In the genomic region with DNA sequence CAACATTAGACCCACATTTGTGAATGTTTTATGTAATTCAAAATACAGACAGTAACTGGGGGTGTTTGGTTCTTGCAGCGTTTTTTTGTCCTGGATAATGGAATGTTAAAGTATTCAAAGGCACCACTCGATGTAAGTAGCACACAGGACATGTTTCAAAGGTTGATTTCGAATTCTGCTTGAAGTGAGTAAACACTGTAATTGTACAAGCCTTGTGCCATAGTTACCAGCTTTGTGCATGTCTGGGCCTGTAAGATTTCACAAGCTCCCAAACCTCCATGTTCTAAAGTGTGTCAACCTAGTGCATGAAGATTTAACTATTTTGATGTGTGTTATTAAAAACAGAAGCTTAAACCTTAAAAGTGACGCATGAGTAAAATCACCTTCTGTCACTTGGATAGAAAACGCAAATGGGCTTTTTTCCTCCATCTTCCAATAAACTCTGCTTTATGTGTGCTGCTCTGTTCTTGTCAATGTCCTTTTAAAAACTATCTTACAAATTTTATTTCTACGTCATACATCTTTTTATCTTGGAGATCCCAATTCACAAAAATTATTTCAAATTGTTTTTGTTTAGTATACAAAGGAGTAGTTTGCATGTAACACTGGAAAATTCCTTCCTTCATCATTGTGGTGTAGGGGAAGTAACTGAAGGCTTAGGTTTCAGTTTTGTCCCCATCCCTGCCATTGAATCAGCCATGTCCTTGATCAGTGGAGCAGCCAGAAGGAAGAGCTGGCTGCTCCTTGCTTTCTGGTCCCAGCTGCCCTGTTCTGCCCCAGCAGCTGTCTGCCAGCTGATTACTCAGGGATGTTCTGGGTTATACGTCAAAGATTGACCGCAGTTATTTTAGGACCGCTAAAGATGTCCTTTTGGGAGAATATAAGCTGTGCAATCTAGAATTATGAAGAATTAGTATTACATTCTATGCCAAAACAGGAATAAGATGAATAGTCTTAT, we compare ENCODE assay signal across 15 cellular contexts.
DNase-seq lines count a peak whose midpoint lies in the region; ATAC-seq and TF ChIP-seq lines count a peak whose summit lies in the region.
"Had no signal": no experiment of that assay in that cellular context is flagged by ENCODE, and none has a peak within 500 bp of the region (broad histone marks: within the 10 kb centered on the region; RNA-seq: fewer than 3 reads in every experiment).

No MANE protein-coding gene starts in this region.

- no peaks in the 10 kb centered on the region for H3K9me3 ChIP-seq in suprapubic skin
- no peaks in the 10 kb centered on the region for H3K9me3 ChIP-seq in CD4-positive, alpha-beta memory T cell (ENCODE audit: control insufficient read depth in 1 of 2, low read length in 2 of 2)
- H3K9me3 ChIP-seq: HAP-1 had no signal

- in situ Hi-C loops in ACHN (cut with HindIII; ENCODE audit: low pct_ligation_motif_present, low pct_unique_long_range_greater_than_20kb, low sequenced_read_pairs): no loop called here

- DNase-seq in NCI-H1436 (lab: John Stamatoyannopoulos, UW): peak; percentile 37
- no peak for DNase-seq in NCI-H1436 treated with DMSO at 0.1 percent for 48 hours (lab: John Stamatoyannopoulos, UW)
- DNase-seq in NCI-H345 treated with DMSO at 0.1 percent for 48 hours (lab: John Stamatoyannopoulos, UW; ENCODE audit: unreplicated experiment): peak; percentile 39
- DNase-seq in left kidney (ENCODE audit: low read depth, low spot score): peak; percentile 69
- DNase-seq in suprapubic skin (ENCODE audit: low spot score in 2 of 2): no peak
- no peak for DNase-seq in CD4-positive, alpha-beta memory T cell
- no peak for DNase-seq in ACHN
- DNase-seq: activated CD4-positive, alpha-beta memory T cell treated with anti-CD3 and anti-CD28 coated beads for 36 hours; CD8-positive, alpha-beta memory T cell; GDM1; stimulated activated CD4-positive, alpha-beta T cell treated with anti-CD3 and anti-CD28 coated beads, Interleukin-2, amount 100 ng/mL, for 24 hours had no signal

- CTCF ChIA-PET in CD4-positive, alpha-beta memory T cell (lab: Charles Lee; ENCODE audit: partially characterized antibody): no interaction called here

- no peaks in the 10 kb centered on the region for H3K36me3 Mint-ChIP-seq in CD4-positive, alpha-beta memory T cell
- H3K36me3 Mint-ChIP-seq: activated CD4-positive, alpha-beta memory T cell treated with anti-CD3 and anti-CD28 coated beads for 36 hours; CD8-positive, alpha-beta memory T cell had no signal

- 81% methylated on average over 9 of the region's 9 CpGs for WGBS in suprapubic skin

- H3K4me3 ChIP-seq in suprapubic skin: no peak overlapping the region
- H3K4me3 ChIP-seq in CD4-positive, alpha-beta memory T cell (ENCODE audit: low read length in 2 of 2): no peak overlapping the region
- H3K4me3 ChIP-seq: HAP-1 had no signal

- intact Hi-C loops in CD4-positive, alpha-beta memory T cell (cut with micrococcal nuclease): no loop called here

- TF ChIP-seq POLR2A in suprapubic skin (IDR thresholded peaks at IDR 0.05): no peak

- H3K9me3 Mint-ChIP-seq in CD4-positive, alpha-beta memory T cell: peaks cover 0 to 3% (median 0%) of the 10 kb centered on the region in 8 donors
- H3K9me3 Mint-ChIP-seq: activated CD4-positive, alpha-beta memory T cell treated with anti-CD3 and anti-CD28 coated beads for 36 hours; activated T-helper 1 cell treated with anti-CD3 and anti-CD28 coated beads, Interleukin-12 subunit alpha, Interleukin-12 subunit beta, Interleukin-2, Interleukin-4 antibody, amounts not matched to agents 30 ng/mL and 10 ng/mL and 1 ng/mL, durations not matched to agents 14 hours and 24 hours and 36 hours; CD8-positive, alpha-beta memory T cell; neural crest cell had no signal

- TF ChIP-seq CTCF in suprapubic skin (IDR thresholded peaks at IDR 0.05): no peak

- H3K27ac ChIP-seq in suprapubic skin: peak overlapping the region; percentile 61
- H3K27ac ChIP-seq in CD4-positive, alpha-beta memory T cell (ENCODE audit: low read depth, low read length): no peak overlapping the region

- ATAC-seq in GM18517 (IDR thresholded peaks at IDR 0.05; ENCODE audit: unreplicated experiment): no peak

- H3K4me1 Mint-ChIP-seq in CD4-positive, alpha-beta memory T cell: no peaks in the 10 kb centered on the region
- H3K4me1 Mint-ChIP-seq: CD8-positive, alpha-beta memory T cell had no signal

- peaks cover 3% of the 10 kb centered on the region for H3K4me1 ChIP-seq in suprapubic skin
- no peaks in the 10 kb centered on the region for H3K4me1 ChIP-seq in CD4-positive, alpha-beta memory T cell (ENCODE audit: insufficient read depth, low read length)
- H3K4me1 ChIP-seq: HAP-1 had no signal

- H3K27me3 Mint-ChIP-seq in CD4-positive, alpha-beta memory T cell: peaks cover 2 to 10% of the 10 kb centered on the region in 2 donors
- H3K27me3 Mint-ChIP-seq: activated CD4-positive, alpha-beta memory T cell treated with anti-CD3 and anti-CD28 coated beads for 36 hours had no signal

- no peak overlapping the region for H3K4me3 Mint-ChIP-seq in CD4-positive, alpha-beta memory T cell
- H3K4me3 Mint-ChIP-seq: activated CD4-positive, alpha-beta memory T cell treated with anti-CD3 and anti-CD28 coated beads for 36 hours; activated T-helper 1 cell treated with anti-CD3 and anti-CD28 coated beads, Interleukin-12 subunit alpha, Interleukin-12 subunit beta, Interleukin-2, Interleukin-4 antibody, amounts not matched to agents 30 ng/mL and 10 ng/mL and 1 ng/mL, durations not matched to agents 14 hours and 24 hours and 36 hours; CD8-positive, alpha-beta memory T cell; neural crest cell had no signal

- H3K27ac Mint-ChIP-seq in CD4-positive, alpha-beta memory T cell: no peak overlapping the region
- H3K27ac Mint-ChIP-seq: activated CD4-positive, alpha-beta memory T cell treated with anti-CD3 and anti-CD28 coated beads for 36 hours; activated T-helper 1 cell treated with anti-CD3 and anti-CD28 coated beads, Interleukin-12 subunit alpha, Interleukin-12 subunit beta, Interleukin-2, Interleukin-4 antibody, amounts not matched to agents 30 ng/mL and 10 ng/mL and 1 ng/mL, durations not matched to agents 14 hours and 24 hours and 36 hours; CD8-positive, alpha-beta memory T cell had no signal

- H3K36me3 ChIP-seq in suprapubic skin: peaks cover 6% of the 10 kb centered on the region
- no peaks in the 10 kb centered on the region for H3K36me3 ChIP-seq in CD4-positive, alpha-beta memory T cell (ENCODE audit: insufficient read depth, low read length)

- POLR2A ChIA-PET in CD4-positive, alpha-beta memory T cell (lab: Charles Lee; ENCODE audit: partially characterized antibody): no interaction called here

- H3K27me3 ChIP-seq in suprapubic skin: no peaks in the 10 kb centered on the region
- peaks cover 5% of the 10 kb centered on the region for H3K27me3 ChIP-seq in CD4-positive, alpha-beta memory T cell (ENCODE audit: insufficient read depth, low read length)

- no peak for TF ChIP-seq EP300 in suprapubic skin (IDR thresholded peaks at IDR 0.05)

Comparison
In these comparisons a context has a peak if more than half of its experiments do, and no peak if none do; other contexts are left out.
1. DNase-seq: peak in NCI-H1436 (single experiment), NCI-H345 treated with DMSO at 0.1 percent for 48 hours (single experiment) and left kidney (single experiment); none in NCI-H1436 treated with DMSO at 0.1 percent for 48 hours (single experiment), suprapubic skin (0 of 2), CD4-positive, alpha-beta memory T cell (0 of 5) and ACHN (single experiment).